15 cellular contexts compared by ENCODE assay signal in genomic region chr13:112545866-112546265, GRCh38. TPM values are rescaled to one million over a fixed set of nuclear protein-coding genes. Genes with fewer than 3 reads are reported as not detected.
DNase-seq lines count a peak whose midpoint lies in the region; FAIRE-seq and TF ChIP-seq lines count a peak whose summit lies in the region.
"Had no signal": no experiment of that assay in that cellular context is flagged by ENCODE, and none has a peak within 500 bp of the region (broad histone marks: within the 10 kb centered on the region; RNA-seq: fewer than 3 reads in every experiment).

No MANE protein-coding gene starts in this region.

- H3K9me2 ChIP-seq in GM23248 (ENCODE audit: insufficient read depth) (no peaks in the 10 kb centered on the region), OCI-LY7 (ENCODE audit: insufficient read depth, low read length) (no peaks in the 10 kb centered on the region)

- WGBS in GM23248 (ENCODE audit: low coverage in 1 of 2, low lambda C conversion rate in 2 of 2, missing lambda C conversion rate in 2 of 2), 2 experiments: 68 to 77% methylated on average over 3 of the region's 3 CpGs
- 77 to 97% (median 95%) methylated on average over 3 of the region's 3 CpGs for WGBS in spleen, 5 donors

- intact Hi-C loops in OCI-LY7 (cut with micrococcal nuclease; ENCODE audit: unreplicated experiment): no loop called here
- intact Hi-C loops in spleen (cut with DNase I; ENCODE audit: low total_unique reads): no loop called here

- H3K4me3 Mint-ChIP-seq in astrocyte (ENCODE audit: unreplicated experiment): peak overlapping the region; percentile 55
- H3K4me3 Mint-ChIP-seq: nephron had no signal

- in situ Hi-C loops in GM23248 (cut with MboI): no loop called here

- peaks cover 12% of the 10 kb centered on the region for H3K4me1 ChIP-seq in GM23248 (ENCODE audit: insufficient read depth)
- H3K4me1 ChIP-seq in astrocyte (ENCODE audit: insufficient read depth, low read length): peaks cover 12% of the 10 kb centered on the region
- H3K4me1 ChIP-seq in OCI-LY7 (ENCODE audit: insufficient read depth, low read length, poor library complexity, severe bottlenecking): no peaks in the 10 kb centered on the region
- H3K4me1 ChIP-seq in spleen: no peaks in the 10 kb centered on the region

- H3K9me3 ChIP-seq in GM23248 (ENCODE audit: low read depth) (no peaks in the 10 kb centered on the region), astrocyte (ENCODE audit: insufficient read depth, low read depth, low read length) (no peaks in the 10 kb centered on the region), OCI-LY7 (ENCODE audit: low read length) (no peaks in the 10 kb centered on the region), spleen (no peaks in the 10 kb centered on the region)

- H3K27me3 Mint-ChIP-seq in astrocyte (ENCODE audit: low read depth, unreplicated experiment): no peaks in the 10 kb centered on the region

- H3K4me1 Mint-ChIP-seq in astrocyte (ENCODE audit: low read depth, unreplicated experiment): peaks cover 17% of the 10 kb centered on the region
- H3K4me1 Mint-ChIP-seq: nephron had no signal

- no peaks in the 10 kb centered on the region for H4K20me1 ChIP-seq in GM23248 (ENCODE audit: insufficient read depth)
- no peaks in the 10 kb centered on the region for H4K20me1 ChIP-seq in astrocyte (ENCODE audit: insufficient read depth, low read length)
- H4K20me1 ChIP-seq in OCI-LY7 (ENCODE audit: insufficient read depth, low read length): no peaks in the 10 kb centered on the region

- BruUV-seq in OCI-LY7 (replicated peaks; lab: Mats Ljungman, UMichigan): no TSS peak

- no peaks in the 10 kb centered on the region for H3K9me3 Mint-ChIP-seq in astrocyte (ENCODE audit: unreplicated experiment)
- H3K9me3 Mint-ChIP-seq: nephron had no signal

- no peak for TF ChIP-seq CTCF in astrocyte (IDR thresholded peaks at IDR 0.05; ENCODE audit: insufficient read depth, low read depth, low read length)
- TF ChIP-seq CTCF in OCI-LY7 (conservative IDR thresholded peaks at IDR 0.05; ENCODE audit: low read length): no peak
- TF ChIP-seq CTCF in spleen (IDR thresholded peaks at IDR 0.05 in 8 of 11, conservative IDR thresholded peaks at IDR 0.05 in 3 of 11): no peak

- peak overlapping the region; percentile 55 for H3K27ac ChIP-seq in GM23248
- H3K27ac ChIP-seq in astrocyte (ENCODE audit: low read depth, low read length): peak overlapping the region; percentile 24
- no peak overlapping the region for H3K27ac ChIP-seq in OCI-LY7 (ENCODE audit: low read depth, low read length, poor library complexity, severe bottlenecking)
- no peak overlapping the region for H3K27ac ChIP-seq in spleen
- H3K27ac ChIP-seq: coronary artery, KMS-11, VCaP had no signal

- H3F3A ChIP-seq in GM23248 (ENCODE audit: insufficient read depth): peaks cover 18% of the 10 kb centered on the region

- H3K27me3 ChIP-seq in GM23248 (replicated peaks; ENCODE audit: insufficient read depth) (no peaks in the 10 kb centered on the region), astrocyte (ENCODE audit: insufficient read depth, low read length) (no peaks in the 10 kb centered on the region), spleen (replicated peaks in 1 of 7) (no peaks in the 10 kb centered on the region)

- H3K4me2 ChIP-seq in GM23248 (ENCODE audit: unreplicated experiment) (no peak overlapping the region), astrocyte (ENCODE audit: low read length) (peak overlapping the region; percentile 43), OCI-LY7 (ENCODE audit: low read length) (no peak overlapping the region)
- H3K4me2 ChIP-seq: KMS-11 had no signal

- FAIRE-seq in astrocyte (lab: Jason Lieb, UNC): peak; percentile 74

- H3K36me3 Mint-ChIP-seq in astrocyte (ENCODE audit: low read depth, unreplicated experiment): peaks cover 4% of the 10 kb centered on the region

- H2AFZ ChIP-seq in GM23248 (no peak overlapping the region), astrocyte (ENCODE audit: low read depth, low read length) (no peak overlapping the region), OCI-LY7 (ENCODE audit: low read length) (no peak overlapping the region)

- CTCF ChIA-PET in OCI-LY7 (lab: Charles Lee; ENCODE audit: unreplicated experiment): no interaction called here

- TF ChIP-seq POLR2A in spleen (IDR thresholded peaks at IDR 0.05): no peak

- H3K27ac Mint-ChIP-seq in astrocyte (ENCODE audit: unreplicated experiment): peak overlapping the region; percentile 6
- H3K27ac Mint-ChIP-seq: nephron had no signal

- DNase-seq in GM23248 (peak; percentile 88), astrocyte (ENCODE audit: low read depth) (peak; percentile 88), fibroblast of the conjunctiva (ENCODE audit: low read depth) (peak; percentile 35), skeletal muscle cell (ENCODE audit: low read depth) (peak; percentile 64), OCI-LY7 (ENCODE audit: low spot score) (no peak), DMS114 treated with DMSO at 0.1 percent for 48 hours (lab: John Stamatoyannopoulos, UW; ENCODE audit: unreplicated experiment) (no peak), NCI-H748 treated with DMSO at 0.1 percent for 48 hours (lab: John Stamatoyannopoulos, UW) (no peak), spleen (no peak)
- DNase-seq: activated naive CD4-positive, alpha-beta T cell treated with anti-CD3 and anti-CD28 coated beads, Interleukin-2, amount 50 U/mL, for 16 hours; NCI-H2081 treated with DMSO at 0.1 percent for 48 hours; stimulated activated CD4-positive, alpha-beta T cell treated with anti-CD3 and anti-CD28 coated beads, Interleukin-12 subunit alpha, Interleukin-12 subunit beta, amount 100 ng/mL, for 4 hours had no signal

- no peaks in the 10 kb centered on the region; the same call in 1 of the 2 replicates for H3K79me2 ChIP-seq in GM23248 (ENCODE audit: insufficient read depth)
- H3K79me2 ChIP-seq in astrocyte (ENCODE audit: insufficient read depth, low read length): no peaks in the 10 kb centered on the region
- no peaks in the 10 kb centered on the region for H3K79me2 ChIP-seq in OCI-LY7 (ENCODE audit: insufficient read depth, low read depth, low read length)

- H3K9ac ChIP-seq in GM23248 (no peak overlapping the region), astrocyte (ENCODE audit: low read length) (peak overlapping the region; percentile 2)
- H3K9ac ChIP-seq: KMS-11 had no signal

- POLR2A ChIA-PET in OCI-LY7 (lab: Charles Lee): interaction anchor here (1.1 kb wide), 1 partner anchor 22 kb away, joined by 3 read pairs; no protein-coding TSS in a partner anchor

- H3K4me3 ChIP-seq in GM23248: no peak overlapping the region
- H3K4me3 ChIP-seq in astrocyte (ENCODE audit: insufficient read depth, low read depth, low read length): no peak overlapping the region
- H3K4me3 ChIP-seq in skeletal muscle cell (ENCODE audit: low read depth, low read length): no peak overlapping the region
- H3K4me3 ChIP-seq in OCI-LY7 (ENCODE audit: low read depth, low read length, poor library complexity, severe bottlenecking): no peak overlapping the region
- H3K4me3 ChIP-seq in spleen: no peak overlapping the region
- H3K4me3 ChIP-seq: coronary artery had no signal

- H3K36me3 ChIP-seq in GM23248 (ENCODE audit: low read depth) (peaks cover 13% of the 10 kb centered on the region), astrocyte (ENCODE audit: insufficient read depth, low read length) (peaks cover 8% of the 10 kb centered on the region), OCI-LY7 (ENCODE audit: insufficient read depth, low read length) (peaks cover 31% of the 10 kb centered on the region), spleen (peaks cover 3 to 88% (median 49%) of the 10 kb centered on the region in 6 donors)

RNA-seq across cellular contexts. Expression of gene TUBGCP3, which starts 42.1 kb away (rescaled TPM):
- total RNA-seq in GM23248 (2014; rRNA removed; shearing (Covaris generic)): 12.0 TPM in 2 replicates
- polyA plus RNA-seq in GM23248 (2016; fragmentation: Nextera tagmentation; extraction: Ambion mirVana): 12.2 and 13.1 TPM in 2 replicates
- total RNA-seq in astrocyte: 13.9 and 14.0 TPM in 2 replicates
- total RNA-seq in OCI-LY7 (2014; rRNA removed; shearing (Covaris generic)): 18.4 and 19.4 TPM in 2 replicates
- total RNA-seq in OCI-LY7 (2022): 36.2 and 39.0 TPM in 2 replicates
- 10 to 100 TPM; 35.3 to 69.8 (median 55.1) TPM for total RNA-seq in spleen
- 10 to 100 TPM in 2 of 3 donors, 1 to 10 TPM in 1; 9.1 to 14.9 (median 11.3) TPM for polyA plus RNA-seq in spleen

Comparison
In these comparisons a context has a peak if more than half of its experiments do, and no peak if none do; other contexts are left out.
1. DNase-seq: peak in GM23248 (single experiment), astrocyte (single experiment), fibroblast of the conjunctiva (single experiment) and skeletal muscle cell (single experiment); none in OCI-LY7 (single experiment), DMS114 treated with DMSO at 0.1 percent for 48 hours (single experiment), NCI-H748 treated with DMSO at 0.1 percent for 48 hours (single experiment) and spleen (single experiment).
2. H3K27ac ChIP-seq: peak in GM23248 (single experiment) and astrocyte (single experiment); none in OCI-LY7 (single experiment) and spleen (0 of 8).